21 cellular contexts compared by ENCODE assay signal in the genomic region with DNA sequence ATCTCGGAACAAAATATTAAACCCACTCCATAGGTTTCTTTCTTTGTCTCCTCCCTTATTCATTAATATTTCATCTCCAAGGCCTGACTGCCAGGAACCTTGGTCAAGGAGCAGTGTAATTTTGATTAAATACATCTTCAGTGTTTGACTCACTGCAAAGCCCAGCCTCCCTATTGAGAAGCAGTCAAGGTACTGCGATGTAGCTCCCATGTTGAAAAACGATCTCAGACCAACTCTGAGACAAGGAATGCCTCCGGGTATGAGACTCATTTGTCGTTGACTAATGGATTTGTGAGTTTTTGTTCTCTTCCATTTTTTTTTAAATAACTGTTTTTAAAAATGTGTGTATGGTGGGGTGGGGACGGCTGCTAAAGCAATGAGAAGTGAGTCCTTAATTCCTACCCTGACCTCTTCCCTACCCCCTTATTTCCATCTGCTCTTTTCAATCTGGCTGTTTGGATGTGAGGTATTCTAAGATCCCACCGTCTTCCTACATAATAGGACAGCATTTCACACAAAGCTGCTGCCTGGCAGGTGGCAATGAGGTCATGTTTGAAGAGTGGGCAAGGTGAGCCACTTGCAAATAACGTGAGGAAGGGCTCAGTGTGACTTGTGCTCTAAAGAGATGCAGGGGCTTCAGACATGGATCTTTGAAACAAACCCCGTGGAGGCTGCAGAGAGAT.
A peak's percentile ranks its signal among the peaks of the same experiment; 100 is the strongest.
DNase-seq lines count a peak whose midpoint lies in the region; ATAC-seq and TF ChIP-seq lines count a peak whose summit lies in the region.
"Had no signal": no experiment of that assay in that cellular context is flagged by ENCODE, and none has a peak within 500 bp of the region (broad histone marks: within the 10 kb centered on the region; RNA-seq: fewer than 3 reads in every experiment).

No MANE protein-coding gene starts in this region.

- H3K27ac ChIP-seq in HUES48 (ENCODE audit: low read depth, low read length), result peak overlapping the region; percentile 80
- H3K27ac ChIP-seq: cardiac muscle cell, upper lobe of right lung had no signal

- TF ChIP-seq CTCF in BE2C (IDR thresholded peaks at IDR 0.05; ENCODE audit: low read depth, low read length), result no peak

- DNase-seq in DMS53 treated with DMSO at 0.1 percent for 48 hours (lab: John Stamatoyannopoulos, UW; ENCODE audit: unreplicated experiment) (peak; percentile 74), NCI-H345 treated with DMSO at 0.1 percent for 48 hours (lab: John Stamatoyannopoulos, UW; ENCODE audit: unreplicated experiment) (peak; percentile 68), iPS DF 19.7 (ENCODE audit: low read depth, low spot score) (peak; percentile 17), BE2C (no peak), Right ventricle myocardium inferior (ENCODE audit: missing footprints) (no peak), cerebellar nuclear complex (lab: John Stamatoyannopoulos, UW) (no peak)
- no peak for DNase-seq in stimulated activated CD4-positive, alpha-beta T cell treated with anti-CD3 and anti-CD28 coated beads, Interleukin-2, amount 100 ng/mL, for 48 hours
- DNase-seq: activated CD8-positive, alpha-beta T cell treated with anti-CD3 and anti-CD28 coated beads, Interleukin-2, amount 10 ng/mL, durations not matched to agents 7 days and 5 days; activated T-cell treated with anti-CD3 and anti-CD28 coated beads, Interleukin-2, amount 50 U/mL, for 1 hour; amygdala; CD8-positive, alpha-beta T cell; HFFc6; IMR-90; MG63; RPMI8226; T1000; upper lobe of right lung had no signal

- no peak for ATAC-seq in Right ventricle myocardium inferior
- ATAC-seq: activated CD4-positive, CD25-positive, alpha-beta regulatory T cell treated with anti-CD3 and anti-CD28 coated beads, Interleukin-2, amount 50 U/mL, for 24 hours; activated CD8-positive, alpha-beta T cell treated with anti-CD3 and anti-CD28 coated beads, Interleukin-2, amount 10 ng/mL, durations not matched to agents 7 days and 5 days; CD8-positive, alpha-beta T cell; upper lobe of right lung had no signal

- H3K4me1 ChIP-seq in HUES48 (ENCODE audit: control insufficient read depth, insufficient read depth, low read length) (peaks cover 45% of the 10 kb centered on the region), BE2C (no peaks in the 10 kb centered on the region)
- H3K4me1 ChIP-seq: upper lobe of right lung had no signal

- H3K4me3 ChIP-seq in HUES48 (ENCODE audit: low read depth, low read length), result peak overlapping the region; percentile 26
- H3K4me3 ChIP-seq in BE2C (ENCODE audit: low read depth, low read length), result no peak overlapping the region
- H3K4me3 ChIP-seq: cardiac muscle cell, lung, MG63, upper lobe of right lung had no signal

- H3K9me3 ChIP-seq in HUES48 (ENCODE audit: control insufficient read depth, insufficient read depth, low read length) (no peaks in the 10 kb centered on the region), BE2C (no peaks in the 10 kb centered on the region)
- H3K9me3 ChIP-seq: MG63, upper lobe of right lung had no signal

- intact Hi-C loops in Right ventricle myocardium inferior (cut with DNase I), result no loop called here

- no peaks in the 10 kb centered on the region for H3K36me3 ChIP-seq in HUES48 (ENCODE audit: control insufficient read depth, insufficient read depth, low read length)
- no peaks in the 10 kb centered on the region for H3K36me3 ChIP-seq in BE2C
- H3K36me3 ChIP-seq: cardiac muscle cell, MG63, upper lobe of right lung had no signal

- peaks cover 5% of the 10 kb centered on the region for H3K27me3 ChIP-seq in HUES48 (ENCODE audit: control insufficient read depth, insufficient read depth, low read length)
- H3K27me3 ChIP-seq in BE2C, result no peaks in the 10 kb centered on the region
- H3K27me3 ChIP-seq: cardiac muscle cell, MG63, upper lobe of right lung had no signal

- peak overlapping the region; percentile 10; the same call in 1 of the 2 replicates for H3K9ac ChIP-seq in HUES48 (ENCODE audit: low read depth, low read length)

Comparison
In these comparisons a context has a peak if more than half of its experiments do, and no peak if none do; other contexts are left out.
1. DNase-seq: peak in DMS53 treated with DMSO at 0.1 percent for 48 hours (single experiment), NCI-H345 treated with DMSO at 0.1 percent for 48 hours (single experiment) and iPS DF 19.7 (single experiment); none in BE2C (single experiment), Right ventricle myocardium inferior (single experiment), stimulated activated CD4-positive, alpha-beta T cell treated with anti-CD3 and anti-CD28 coated beads, Interleukin-2, amount 100 ng/mL, for 48 hours (0 of 2) and cerebellar nuclear complex (0 of 2).